12 cellular contexts compared by ENCODE assay signal in genomic region chr5:107294669-107295068, GRCh38.
DNase-seq lines count a peak whose midpoint lies in the region; ATAC-seq, FAIRE-seq and TF ChIP-seq lines count a peak whose summit lies in the region.
"Had no signal": no experiment of that assay in that cellular context is flagged by ENCODE, and none has a peak within 500 bp of the region (broad histone marks: within the 10 kb centered on the region; RNA-seq: fewer than 3 reads in every experiment).

No MANE protein-coding gene starts in this region.

- H3K79me2 ChIP-seq in OCI-LY1 (ENCODE audit: insufficient read depth, low read length): no peaks in the 10 kb centered on the region
- H3K79me2 ChIP-seq in GM12878 (ENCODE audit: control insufficient read depth, insufficient read depth, low read length): no peaks in the 10 kb centered on the region

- no TSS peak for BruUV-seq in GM12878 (replicated peaks; lab: Mats Ljungman, UMichigan)

- intact Hi-C loops in GM12878 (cut with micrococcal nuclease; ENCODE audit: unreplicated experiment): loop anchor here (2.0 kb wide), 2 partner anchors 32 to 190 kb away; no protein-coding TSS in a partner anchor
- intact Hi-C loops in lower lobe of right lung (cut with DNase I): no loop called here

- SMC1A ChIA-PET in GM12878 (lab: Charles Lee; ENCODE audit: uncharacterized antibody, unreplicated experiment): interaction anchor here (0.8 to 4.5 kb wide), 6 partner anchors 31 to 268 kb away, joined by 3 to 16 read pairs (median 3); no protein-coding TSS in a partner anchor

- no peak overlapping the region for H3K27ac ChIP-seq in OCI-LY1 (ENCODE audit: low read depth, low read length, poor library complexity, severe bottlenecking)
- H3K27ac ChIP-seq in GM12878 (ENCODE audit: control insufficient read depth, insufficient read depth): no peak overlapping the region
- H3K27ac ChIP-seq in lower lobe of right lung: no peak overlapping the region
- H3K27ac ChIP-seq in suprapubic skin: peak overlapping the region; percentile 4

- in situ Hi-C loops in GM12878 (cut with MboI): no loop called here

- peaks cover 11% of the 10 kb centered on the region for H3K9me3 Mint-ChIP-seq in type B pancreatic cell

- H3K4me2 ChIP-seq in OCI-LY1 (ENCODE audit: low read length): peak overlapping the region; percentile 19; the same call in 1 of the 2 replicates
- H3K4me2 ChIP-seq in GM12878 (ENCODE audit: control insufficient read depth, insufficient read depth): no peak overlapping the region

- H3F3A ChIP-seq in OCI-LY1 (ENCODE audit: insufficient read depth, low read length): no peaks in the 10 kb centered on the region

- TF ChIP-seq CTCF in OCI-LY1 (IDR thresholded peaks at IDR 0.05; ENCODE audit: low read length) (no peak), GM12878 (IDR thresholded peaks at IDR 0.05 in 2 of 3, conservative IDR thresholded peaks at IDR 0.05 in 1 of 3; ENCODE audit: control insufficient read depth in 2 of 3, extremely low read depth in 1 of 3, insufficient read depth in 1 of 3, low read depth in 3 of 3, low read length in 3 of 3) (no peak), lower lobe of right lung (IDR thresholded peaks at IDR 0.05) (no peak), suprapubic skin (IDR thresholded peaks at IDR 0.05) (no peak), type B pancreatic cell (conservative IDR thresholded peaks at IDR 0.05) (no peak)

- H3K9me3 ChIP-seq in OCI-LY1 (ENCODE audit: low read length) (no peaks in the 10 kb centered on the region), GM12878 (replicated peaks; ENCODE audit: control insufficient read depth, insufficient read depth, low read length) (no peaks in the 10 kb centered on the region; the same call in 2 of the 3 replicates), lower lobe of right lung (no peaks in the 10 kb centered on the region), suprapubic skin (no peaks in the 10 kb centered on the region)

- no peak overlapping the region for H3K4me3 Mint-ChIP-seq in type B pancreatic cell

- H3K4me3 ChIP-seq in OCI-LY1 (ENCODE audit: low read depth, low read length, poor library complexity, severe bottlenecking) (no peak overlapping the region), GM12878 (no peak overlapping the region), lower lobe of right lung (no peak overlapping the region), suprapubic skin (no peak overlapping the region)

- no peak overlapping the region for H3K9ac ChIP-seq in OCI-LY1 (ENCODE audit: low read length)
- H3K9ac ChIP-seq in GM12878 (ENCODE audit: control insufficient read depth, insufficient read depth, low read length): no peak overlapping the region

- H4K20me1 ChIP-seq in OCI-LY1 (ENCODE audit: insufficient read depth, low read length) (no peaks in the 10 kb centered on the region), GM12878 (ENCODE audit: control insufficient read depth, insufficient read depth) (no peaks in the 10 kb centered on the region)

- TF ChIP-seq RAD21 in GM12878 (IDR thresholded peaks at IDR 0.05; ENCODE audit: insufficient read depth, low read depth, low read length): no peak

- no peak for FAIRE-seq in GM12878 (lab: Jason Lieb, UNC)

- 0% methylated on average over 1 of the region's 1 CpG for WGBS in GM12878 (ENCODE audit: insufficient coverage, insufficient replicate concordance, low lambda C conversion rate, missing lambda C conversion rate)
- WGBS in suprapubic skin: 64% methylated on average over 1 of the region's 1 CpG

- H3K9me2 ChIP-seq in OCI-LY1 (ENCODE audit: low read depth, low read length): no peaks in the 10 kb centered on the region

- H2AFZ ChIP-seq in OCI-LY1 (ENCODE audit: low read length): no peak overlapping the region
- no peak overlapping the region for H2AFZ ChIP-seq in GM12878 (ENCODE audit: control insufficient read depth, low read depth, low read length)

- POLR2A ChIA-PET in GM12878 (lab: Charles Lee): no interaction called here

- TF ChIP-seq EP300 in GM12878 (IDR thresholded peaks at IDR 0.05; ENCODE audit: borderline replicate concordance in 1 of 2, control insufficient read depth in 1 of 2, low read depth in 2 of 2, low read length in 2 of 2) (no peak), suprapubic skin (IDR thresholded peaks at IDR 0.05) (no peak)

- no peak for TF ChIP-seq POLR2A in GM12878 (IDR thresholded peaks at IDR 0.05; ENCODE audit: low read depth, low read length)
- no peak for TF ChIP-seq POLR2A in suprapubic skin (IDR thresholded peaks at IDR 0.05)

- H3K27me3 ChIP-seq in OCI-LY1 (ENCODE audit: insufficient read depth, low read length) (no peaks in the 10 kb centered on the region), GM12878 (replicated peaks in 1 of 2; ENCODE audit: control insufficient read depth in 2 of 2, insufficient read depth in 2 of 2, low read length in 1 of 2) (no peaks in the 10 kb centered on the region), lower lobe of right lung (ENCODE audit: low read depth) (no peaks in the 10 kb centered on the region), suprapubic skin (no peaks in the 10 kb centered on the region)

- H3K4me1 Mint-ChIP-seq in type B pancreatic cell (ENCODE audit: unreplicated experiment): peaks cover 19% of the 10 kb centered on the region

- ATAC-seq in GM12878 (peak; percentile 11), lower lobe of right lung (peak; percentile 33 to 55)

- RAD21 ChIA-PET in GM12878 (lab: Charles Lee; ENCODE audit: unreplicated experiment): interaction anchor here (0.8 to 1.7 kb wide), 2 partner anchors 101 to 276 kb away, joined by 4 to 5 read pairs; no protein-coding TSS in a partner anchor

- DNase-seq in GM12878 (ENCODE audit: low read depth, low spot score) (no peak), lower lobe of right lung (no peak), suprapubic skin (ENCODE audit: low spot score in 2 of 2) (no peak), type B pancreatic cell (ENCODE audit: extremely low spot score, unreplicated experiment) (no peak), NCI-H146 (lab: John Stamatoyannopoulos, UW) (no peak)
- no peak for DNase-seq in activated CD4-positive, alpha-beta T cell treated with anti-CD3 and anti-CD28 coated beads, Interleukin-2, amount 50 U/mL, for 4 hours
- DNase-seq: EL, MM.1S, NCI-H2029, NCI-H2171 treated with DMSO at 0.1 percent for 48 hours, NCI-H510A treated with DMSO at 0.1 percent for 48 hours had no signal

- CTCF ChIA-PET in GM12878 (lab: Yijun Ruan, JAX): no interaction called here

- H3K27me3 Mint-ChIP-seq in type B pancreatic cell: no peaks in the 10 kb centered on the region

- H3K36me3 Mint-ChIP-seq in type B pancreatic cell: peaks cover 3% of the 10 kb centered on the region

- H3K4me1 ChIP-seq in OCI-LY1 (ENCODE audit: insufficient read depth, low read length, severe bottlenecking) (peaks cover 37% of the 10 kb centered on the region), GM12878 (ENCODE audit: control insufficient read depth, insufficient read depth, low read length) (peaks cover 17% of the 10 kb centered on the region), lower lobe of right lung (peaks cover 14% of the 10 kb centered on the region), suprapubic skin (no peaks in the 10 kb centered on the region)

- no peak overlapping the region for H3K27ac Mint-ChIP-seq in type B pancreatic cell

- H3K36me3 ChIP-seq in OCI-LY1 (ENCODE audit: insufficient read depth, low read length): no peaks in the 10 kb centered on the region
- no peaks in the 10 kb centered on the region for H3K36me3 ChIP-seq in GM12878 (ENCODE audit: control insufficient read depth in 2 of 2, insufficient read depth in 2 of 2, low read length in 1 of 2)
- H3K36me3 ChIP-seq in lower lobe of right lung: no peaks in the 10 kb centered on the region
- H3K36me3 ChIP-seq in suprapubic skin: no peaks in the 10 kb centered on the region

TF ChIP-seq in GM12878, 131 proteins besides CTCF, POLR2A, EP300 and RAD21:
- TF ChIP-seq ZBTB4 (CRISPR knock-in tag; IDR thresholded peaks at IDR 0.05): no peak
- no peak for TF ChIP-seq NR2C2 (IDR thresholded peaks at IDR 0.05; ENCODE audit: borderline replicate concordance, control insufficient read depth, insufficient read length, low read depth)
- 0 out of 2 replicates have a peak, but pooled peaks have one; percentile 1 for TF ChIP-seq MLLT1 (IDR thresholded peaks at IDR 0.05)
- TF ChIP-seq ASH2L (IDR thresholded peaks at IDR 0.05; ENCODE audit: borderline replicate concordance, low read depth): no peak
- no peak for TF ChIP-seq ZNF274 (IDR thresholded peaks at IDR 0.05; ENCODE audit: insufficient read depth, insufficient read length)
- no peak for TF ChIP-seq SREBF1 (IDR thresholded peaks at IDR 0.05; ENCODE audit: low read length)
